8 cellular contexts compared by ENCODE assay signal in the genomic region with DNA sequence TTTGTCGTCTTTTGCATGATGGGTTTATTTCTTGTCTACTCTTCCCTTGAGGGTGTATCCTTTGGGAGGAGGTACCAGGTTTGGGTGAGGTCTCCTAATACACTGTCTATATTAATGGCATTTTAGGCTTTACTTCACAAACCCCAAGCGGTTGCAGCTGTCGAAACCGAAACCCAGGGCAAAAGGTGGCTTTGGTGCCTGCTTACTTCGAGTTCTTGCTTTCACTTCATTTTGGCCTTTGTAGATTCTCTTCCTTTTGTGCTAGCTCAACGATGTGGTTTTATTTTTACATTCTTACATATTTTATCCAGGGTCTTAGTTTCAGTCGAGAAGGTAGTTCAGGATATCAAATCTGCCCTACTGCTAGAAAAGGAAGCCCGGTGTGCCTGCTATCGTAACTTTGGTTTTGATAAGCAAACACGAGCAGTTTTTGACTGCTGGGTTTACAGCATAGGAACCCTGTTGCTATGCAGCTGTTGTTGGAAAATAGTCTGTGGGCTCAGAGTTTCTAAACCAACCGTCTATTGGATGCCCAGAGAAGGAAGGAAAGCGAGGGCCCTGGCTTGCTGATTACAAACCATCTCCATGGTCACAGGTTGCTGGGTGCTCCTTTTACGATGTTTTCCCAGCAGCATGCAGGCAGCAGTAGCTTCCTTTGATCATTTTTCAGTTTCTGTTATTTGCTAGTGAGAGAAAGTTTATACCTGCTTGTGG. TPM values are rescaled to one million over a fixed set of nuclear protein-coding genes. Genes with fewer than 3 reads are reported as not detected.
DNase-seq lines count a peak whose midpoint lies in the region; ATAC-seq, FAIRE-seq and TF ChIP-seq lines count a peak whose summit lies in the region.

No MANE protein-coding gene starts in this region.

- no peaks in the 10 kb centered on the region for H4K20me1 ChIP-seq in PC-9 (ENCODE audit: insufficient read depth)

- DNase-seq in AG08396 (ENCODE audit: low spot score) = peak; percentile 63
- DNase-seq in GM19239 (ENCODE audit: insufficient read length, low spot score) = peak; percentile 50
- peak; percentile 61 to 95 for DNase-seq in PC-9
- DNase-seq in activated T-helper 9 cell treated with anti-CD3 and anti-CD28 coated beads, Interleukin-2, amount 50 U/mL, for 16 hours (ENCODE audit: low read depth) = peak; percentile 39
- peak; percentile 31 for DNase-seq in left cardiac atrium
- peak; percentile 70 for DNase-seq in stimulated activated CD4-positive, alpha-beta T cell treated with anti-CD3 and anti-CD28 coated beads, Interleukin-15, amount 100 ng/mL, for 24 hours
- DNase-seq in pons (ENCODE audit: low spot score) = no peak

- ATAC-seq in HG03342 (IDR thresholded peaks at IDR 0.05; ENCODE audit: unreplicated experiment) (peak; percentile 86), left cardiac atrium (peak; percentile 79 to 94)

- H3K9me3 ChIP-seq in PC-9 (ENCODE audit: insufficient read depth, low read depth) = no peaks in the 10 kb centered on the region

- intact Hi-C loops in PC-9 (cut with micrococcal nuclease; ENCODE audit: unreplicated experiment) (loop anchor here (2.0 to 5.0 kb wide), 2 partner anchors 36 to 122 kb away; no protein-coding TSS in a partner anchor), left cardiac atrium (cut with DNase I) (no loop called here)

- H3F3A ChIP-seq in PC-9 (ENCODE audit: insufficient read depth, low read depth) = peaks cover 19% of the 10 kb centered on the region; the same call in 1 of the 2 replicates

- peaks cover 23% of the 10 kb centered on the region for H3K4me1 ChIP-seq in PC-9 (replicated peaks; ENCODE audit: insufficient read depth)

- peak overlapping the region; percentile 55 for H3K4me3 ChIP-seq in PC-9

- FAIRE-seq in GM19239 (lab: Jason Lieb, UNC) = peak; percentile 90

- BruUV-seq in PC-9 (replicated peaks; lab: Mats Ljungman, UMichigan) = TSS peak; percentile 57

- POLR2A ChIA-PET in PC-9 (lab: Charles Lee; ENCODE audit: unreplicated experiment) = interaction anchor here (0.6 to 0.8 kb wide), 3 partner anchors 8 to 377 kb away, joined by 3 to 4 read pairs (median 3); no protein-coding TSS in a partner anchor

- H3K36me3 ChIP-seq in PC-9 (ENCODE audit: low read depth) = no peaks in the 10 kb centered on the region

- H3K27ac ChIP-seq in PC-9 = peak overlapping the region; percentile 78

- H2AFZ ChIP-seq in PC-9 = peak overlapping the region; percentile 81

- TF ChIP-seq CTCF in PC-9 (conservative IDR thresholded peaks at IDR 0.05) = no peak

- CTCF ChIA-PET in PC-9 (lab: Charles Lee) = no interaction called here

- no peaks in the 10 kb centered on the region for H3K9me2 ChIP-seq in PC-9 (ENCODE audit: insufficient read depth)

- peak overlapping the region; percentile 85 for H3K4me2 ChIP-seq in PC-9

- no peaks in the 10 kb centered on the region for H3K79me2 ChIP-seq in PC-9 (ENCODE audit: low read depth)

- H3K27me3 ChIP-seq in PC-9 (ENCODE audit: insufficient read depth, low read depth) = no peaks in the 10 kb centered on the region

RNA-seq across cellular contexts. Expression of a gene that starts 9.8 kb away (rescaled TPM):
- total RNA-seq in PC-9 (2021) (26.5 and 36.1 TPM in 2 replicates), left cardiac atrium (10 to 100 TPM; 13.3 to 15.1 TPM)
